ENCODE assay signal across 1 cellular context in genomic region chr6:96626749-96627353, GRCh38.
TF ChIP-seq lines count a peak whose summit lies in the region.

No MANE protein-coding gene starts in this region.

TF ChIP-seq in K562, 482 proteins besides CTCF, POLR2A, EP300 and RAD21 (continued from another document):
- no peak for TF ChIP-seq MBD1 (CRISPR knock-in tag; IDR thresholded peaks at IDR 0.05)
TF ChIP-seq in K562: peak in this region for 3.
